ENCODE assay signal across 9 cellular contexts in genomic region chr2:55364189-55365055, GRCh38. TPM values are rescaled to one million over a fixed set of nuclear protein-coding genes. Genes with fewer than 3 reads are reported as not detected.
DNase-seq lines count a peak whose midpoint lies in the region; ATAC-seq, FAIRE-seq and TF ChIP-seq lines count a peak whose summit lies in the region.
"Had no signal": no experiment of that assay in that cellular context is flagged by ENCODE, and none has a peak within 500 bp of the region (broad histone marks: within the 10 kb centered on the region; RNA-seq: fewer than 3 reads in every experiment).

No MANE protein-coding gene starts in this region.

- no peak overlapping the region for H3K4me3 ChIP-seq in OCI-LY7 (ENCODE audit: low read depth, low read length, poor library complexity, severe bottlenecking)
- no peak overlapping the region for H3K4me3 ChIP-seq in endothelial cell of umbilical vein (replicated peaks in 1 of 3; ENCODE audit: insufficient read depth in 1 of 3, low read depth in 1 of 3, low read length in 3 of 3)

- BruUV-seq in OCI-LY7 (replicated peaks; lab: Mats Ljungman, UMichigan) (no TSS peak), endothelial cell of umbilical vein (replicated peaks; lab: Mats Ljungman, UMichigan) (no TSS peak)

- CTCF ChIA-PET in OCI-LY7 (lab: Charles Lee; ENCODE audit: unreplicated experiment) (no interaction called here), endothelial cell of umbilical vein (lab: Charles Lee) (interaction anchor here (0.7 to 2.1 kb wide), 5 partner anchors 10 to 67 kb away, joined by 3 to 8 read pairs (median 3); no protein-coding TSS in a partner anchor)

- no peaks in the 10 kb centered on the region for H3K27me3 Mint-ChIP-seq in mesothelial cell of epicardium (ENCODE audit: low read depth)
- H3K27me3 Mint-ChIP-seq: activated CD8-positive, alpha-beta T cell treated with anti-CD3 and anti-CD28 coated beads for 36 hours had no signal

- no peak for ATAC-seq in GM18505 (IDR thresholded peaks at IDR 0.05; ENCODE audit: unreplicated experiment)
- ATAC-seq: activated CD8-positive, alpha-beta T cell treated with anti-CD3 and anti-CD28 coated beads for 36 hours had no signal

- peaks cover 39% of the 10 kb centered on the region for H3K4me1 ChIP-seq in OCI-LY7 (ENCODE audit: insufficient read depth, low read length, poor library complexity, severe bottlenecking)
- H3K4me1 ChIP-seq in endothelial cell of umbilical vein (ENCODE audit: control insufficient read depth, extremely low read depth, insufficient read depth, low read length) = peaks cover 24% of the 10 kb centered on the region

- TF ChIP-seq POLR2A in endothelial cell of umbilical vein (IDR thresholded peaks at IDR 0.05; ENCODE audit: low read depth, low read length) (no peak), GM18505 (IDR thresholded peaks at IDR 0.05; ENCODE audit: borderline replicate concordance, extremely low read depth, insufficient read depth, insufficient read length) (no peak)

- intact Hi-C loops in OCI-LY7 (cut with micrococcal nuclease; ENCODE audit: unreplicated experiment) = no loop called here
- intact Hi-C loops in endothelial cell of umbilical vein (cut with micrococcal nuclease) = loop anchor here (1.0 to 5.0 kb wide), 2 partner anchors 38 to 54 kb away; no protein-coding TSS in a partner anchor

- POLR2A ChIA-PET in OCI-LY7 (lab: Charles Lee) (interaction anchor here (0.6 to 1.7 kb wide), 6 partner anchors 9 to 1220 kb away, joined by 3 to 6 read pairs (median 4); no protein-coding TSS in a partner anchor), endothelial cell of umbilical vein (lab: Charles Lee) (no interaction called here)

- H3K9me3 ChIP-seq in OCI-LY7 (ENCODE audit: low read length) = no peaks in the 10 kb centered on the region
- no peaks in the 10 kb centered on the region for H3K9me3 ChIP-seq in endothelial cell of umbilical vein (replicated peaks; ENCODE audit: control insufficient read depth, insufficient read depth, low read length)

- H3K27ac Mint-ChIP-seq in mesothelial cell of epicardium = no peak overlapping the region
- H3K27ac Mint-ChIP-seq: activated CD8-positive, alpha-beta T cell treated with anti-CD3 and anti-CD28 coated beads for 36 hours had no signal

- peaks cover 58% of the 10 kb centered on the region for H3K36me3 ChIP-seq in OCI-LY7 (ENCODE audit: insufficient read depth, low read length)
- H3K36me3 ChIP-seq in endothelial cell of umbilical vein (ENCODE audit: control insufficient read depth in 2 of 2, extremely low read depth in 1 of 2, insufficient read depth in 2 of 2, low read length in 2 of 2) = no peaks in the 10 kb centered on the region

- DNase-seq in Ammon's horn (ENCODE audit: low spot score) (peak; percentile 95), OCI-LY7 (ENCODE audit: low spot score) (no peak), endothelial cell of umbilical vein (ENCODE audit: low read depth, low spot score) (peak; percentile 98), mucosa of gallbladder (ENCODE audit: low spot score) (peak; percentile 56), mesothelial cell of epicardium (ENCODE audit: low spot score in 2 of 2, unreplicated experiment in 2 of 2) (no peak), cortex of kidney (lab: John Stamatoyannopoulos, UW) (no peak), SK-N-DZ (ENCODE audit: low spot score) (no peak)
- DNase-seq: activated CD8-positive, alpha-beta T cell treated with anti-CD3 and anti-CD28 coated beads for 36 hours had no signal

- dilution Hi-C loops in endothelial cell of umbilical vein (cut with MboI; ENCODE audit: extremely low pct_ligation_motif_present, low sequenced_read_pairs) = no loop called here

- H3K79me2 ChIP-seq in OCI-LY7 (ENCODE audit: insufficient read depth, low read depth, low read length) = peaks cover 4% of the 10 kb centered on the region; the same call in 1 of the 2 replicates
- no peaks in the 10 kb centered on the region for H3K79me2 ChIP-seq in endothelial cell of umbilical vein (ENCODE audit: control insufficient read depth, insufficient read depth, low read length)

- H3K36me3 Mint-ChIP-seq in mesothelial cell of epicardium = peaks cover 2% of the 10 kb centered on the region

- TF ChIP-seq CTCF in OCI-LY7 (conservative IDR thresholded peaks at IDR 0.05; ENCODE audit: low read length) = no peak
- no peak for TF ChIP-seq CTCF in endothelial cell of umbilical vein (IDR thresholded peaks at IDR 0.05; ENCODE audit: extremely low read depth in 1 of 2, insufficient read depth in 1 of 2, low read depth in 1 of 2, low read length in 2 of 2)
- TF ChIP-seq CTCF in mesothelial cell of epicardium (IDR thresholded peaks at IDR 0.05; ENCODE audit: unreplicated experiment) = no peak

- no peak overlapping the region for H3K4me3 Mint-ChIP-seq in mesothelial cell of epicardium
- H3K4me3 Mint-ChIP-seq: activated CD8-positive, alpha-beta T cell treated with anti-CD3 and anti-CD28 coated beads for 36 hours had no signal

- H3K9me3 Mint-ChIP-seq in mesothelial cell of epicardium = no peaks in the 10 kb centered on the region
- H3K9me3 Mint-ChIP-seq: activated CD8-positive, alpha-beta T cell treated with anti-CD3 and anti-CD28 coated beads for 36 hours had no signal

- H4K20me1 ChIP-seq in OCI-LY7 (ENCODE audit: insufficient read depth, low read length) (no peaks in the 10 kb centered on the region), endothelial cell of umbilical vein (replicated peaks; ENCODE audit: control insufficient read depth, extremely low read depth, insufficient read depth, low read length) (no peaks in the 10 kb centered on the region)

- H2AFZ ChIP-seq in OCI-LY7 (ENCODE audit: low read length) (no peak overlapping the region), endothelial cell of umbilical vein (ENCODE audit: low read depth, low read length) (no peak overlapping the region)

- H3K4me1 Mint-ChIP-seq in mesothelial cell of epicardium = no peaks in the 10 kb centered on the region

- peaks cover 2% of the 10 kb centered on the region for H3K9me1 ChIP-seq in endothelial cell of umbilical vein (replicated peaks; ENCODE audit: control insufficient read depth, extremely low read depth, insufficient read depth, low read length)

- no peaks in the 10 kb centered on the region for H3K27me3 ChIP-seq in endothelial cell of umbilical vein (ENCODE audit: control insufficient read depth in 2 of 2, insufficient read depth in 2 of 2, low read length in 2 of 2)

- H3K4me2 ChIP-seq in OCI-LY7 (ENCODE audit: low read length) = peak overlapping the region; percentile 56; the same call in 1 of the 2 replicates
- peak overlapping the region; percentile 38 for H3K4me2 ChIP-seq in endothelial cell of umbilical vein (ENCODE audit: insufficient read depth, low read length)

- H3K9me2 ChIP-seq in OCI-LY7 (ENCODE audit: insufficient read depth, low read length) = no peaks in the 10 kb centered on the region

- H3K27ac ChIP-seq in OCI-LY7 (ENCODE audit: low read depth, low read length, poor library complexity, severe bottlenecking) (no peak overlapping the region), endothelial cell of umbilical vein (ENCODE audit: insufficient read depth, low read depth, low read length) (no peak overlapping the region)

- FAIRE-seq in endothelial cell of umbilical vein (lab: Jason Lieb, UNC) = peak; percentile 70

- no peak overlapping the region for H3K9ac ChIP-seq in endothelial cell of umbilical vein (replicated peaks; ENCODE audit: extremely low read depth, insufficient read depth, low read length)

TF ChIP-seq in endothelial cell of umbilical vein, 7 proteins besides CTCF, POLR2A, EP300 and RAD21:
- TF ChIP-seq JUN (IDR thresholded peaks at IDR 0.05; ENCODE audit: borderline replicate concordance, insufficient read depth, insufficient read length, low read depth) (peak; percentile 70), FOS (IDR thresholded peaks at IDR 0.05; ENCODE audit: borderline replicate concordance, insufficient read depth, low read length) (peak; percentile 67), POLR2AphosphoS5 (IDR thresholded peaks at IDR 0.05; ENCODE audit: insufficient read depth, low read depth, low read length) (no peak), GATA2 (IDR thresholded peaks at IDR 0.05; ENCODE audit: insufficient read depth, insufficient read length, low read depth, low read length) (no peak), MAX (IDR thresholded peaks at IDR 0.05; ENCODE audit: insufficient read depth, insufficient read length) (no peak)

RNA-seq across cellular contexts. Expression of gene CCDC88A, which starts 55.2 kb away (rescaled TPM):
- total RNA-seq in OCI-LY7 (2014; rRNA removed; shearing (Covaris generic)) = 98.4 and 109 TPM in 2 replicates
- total RNA-seq in OCI-LY7 (2022) (110 and 132 TPM in 2 replicates), endothelial cell of umbilical vein (76.8 and 77.4 TPM in 2 replicates), mucosa of gallbladder (21.9 TPM), mesothelial cell of epicardium (48.6 to 60.1 TPM (median 51.9 TPM) in 3 replicates)
- 14.8 and 21.1 TPM in 2 replicates for polyA plus RNA-seq in endothelial cell of umbilical vein
- polyA plus RNA-seq in endothelial cell of umbilical vein (2011; cell fraction: cytosol; rRNA removed) = 20.2 and 22.4 TPM in 2 replicates
- 60.7 and 81.0 TPM in 2 replicates for polyA plus RNA-seq in endothelial cell of umbilical vein (2011; cell fraction: nucleus; rRNA removed)
- polyA plus RNA-seq in endothelial cell of umbilical vein (2012) = 36.1 and 52.3 TPM in 2 replicates
- 104 and 121 TPM in 2 replicates for polyA minus RNA-seq in endothelial cell of umbilical vein
- polyA minus RNA-seq in endothelial cell of umbilical vein (2011; cell fraction: cytosol; rRNA and poly(A)+ RNA removed) = 29.4 TPM
- polyA minus RNA-seq in endothelial cell of umbilical vein (2011; cell fraction: nucleus; rRNA and poly(A)+ RNA removed) = 122 and 172 TPM in 2 replicates
- 60.9 and 62.5 TPM in 2 replicates for polyA plus RNA-seq in SK-N-DZ (2014; cell fraction: cytosol; rRNA removed)
- polyA plus RNA-seq in SK-N-DZ (2014; cell fraction: nucleus; rRNA removed) = 92.4 and 132 TPM in 2 replicates

Comparison
In these comparisons a context has a peak if more than half of its experiments do, and no peak if none do; other contexts are left out.
1. DNase-seq: peak in Ammon's horn (single experiment), endothelial cell of umbilical vein (single experiment) and mucosa of gallbladder (single experiment); none in OCI-LY7 (single experiment), mesothelial cell of epicardium (0 of 2), cortex of kidney (single experiment) and SK-N-DZ (single experiment).